Comparison of ENCODE assay signal across 19 cellular contexts in the genomic region with DNA sequence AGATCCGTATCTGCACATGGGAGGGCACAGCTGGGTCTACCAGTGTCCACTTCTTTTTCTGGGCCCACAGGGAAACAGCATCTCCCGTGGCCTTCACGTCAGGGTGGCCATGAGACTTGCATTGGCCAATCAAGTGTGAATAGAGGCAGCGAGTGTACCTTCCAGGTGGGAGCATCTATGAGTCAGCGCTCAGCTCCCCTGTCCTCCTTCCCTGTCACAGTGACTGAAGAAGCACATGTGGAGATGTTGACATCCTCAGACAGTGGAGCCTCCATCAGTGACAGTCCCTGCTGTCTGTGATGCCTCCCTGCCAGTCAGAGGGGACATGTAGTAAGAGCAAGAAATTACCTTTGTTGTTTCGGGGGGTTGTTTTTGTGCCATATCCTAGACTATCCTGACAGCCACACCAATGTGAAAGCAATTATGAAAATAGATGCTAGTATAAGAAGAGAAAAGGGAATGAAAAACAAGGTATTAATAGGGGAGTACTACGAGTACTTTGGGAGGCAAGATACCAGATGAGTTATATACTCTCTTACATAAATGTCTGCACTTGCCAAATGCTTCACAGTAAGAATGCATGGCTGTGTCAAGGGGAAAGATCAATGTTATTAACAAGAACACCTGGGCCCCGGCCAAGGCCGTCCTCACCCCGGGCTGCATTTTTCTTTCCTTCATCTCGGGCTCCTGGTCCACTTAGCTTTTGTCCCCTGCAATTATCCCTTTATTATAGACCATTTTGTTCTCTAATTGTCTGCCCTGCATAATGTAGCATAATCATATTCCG.
A peak's percentile ranks its signal among the peaks of the same experiment; 100 is the strongest.
DNase-seq lines count a peak whose midpoint lies in the region; ATAC-seq, FAIRE-seq and TF ChIP-seq lines count a peak whose summit lies in the region.
"Had no signal": no experiment of that assay in that cellular context is flagged by ENCODE, and none has a peak within 500 bp of the region (broad histone marks: within the 10 kb centered on the region; RNA-seq: fewer than 3 reads in every experiment).

No MANE protein-coding gene starts in this region.

- no peak for TF ChIP-seq CTCF in chondrocyte (IDR thresholded peaks at IDR 0.05)

- WGBS in right cardiac atrium: 65% methylated on average over 12 of the region's 12 CpGs

- H3K27ac Mint-ChIP-seq in chondrocyte (ENCODE audit: unreplicated experiment): no peak overlapping the region
- H3K27ac Mint-ChIP-seq: CD14-positive monocyte had no signal

- DNase-seq in cardiac septum (ENCODE audit: low spot score) (peak; percentile 46), right cardiac atrium (no peak), NCI-H2227 (lab: John Stamatoyannopoulos, UW; ENCODE audit: unreplicated experiment) (peak; percentile 91), left ventricle myocardium superior (peak; percentile 51), frontal cortex (ENCODE audit: low spot score in 2 of 2) (no peak), chondrocyte (ENCODE audit: low spot score) (no peak), anterior cingulate cortex (lab: John Stamatoyannopoulos, UW) (no peak)
- DNase-seq: ACHN, AML-193, Caco-2, DMS53, H7, NCI-H1048, NCI-H2029, NCI-H226, NCI-H526, SW 1271 had no signal

- H3K27me3 ChIP-seq in right cardiac atrium (ENCODE audit: control insufficient read depth, insufficient read depth): no peaks in the 10 kb centered on the region

- H3K4me1 Mint-ChIP-seq in chondrocyte (ENCODE audit: low read depth): no peaks in the 10 kb centered on the region
- H3K4me1 Mint-ChIP-seq: CD14-positive monocyte had no signal

- no peaks in the 10 kb centered on the region for H3K4me1 ChIP-seq in right cardiac atrium (ENCODE audit: control insufficient read depth, insufficient read depth, low read length)
- H3K4me1 ChIP-seq: Caco-2 had no signal

- H3K4me3 ChIP-seq in right cardiac atrium (ENCODE audit: low read length): no peak overlapping the region

- H3K4me3 Mint-ChIP-seq in chondrocyte (ENCODE audit: unreplicated experiment): no peak overlapping the region
- H3K4me3 Mint-ChIP-seq: CD14-positive monocyte had no signal

- H3K9me3 Mint-ChIP-seq in chondrocyte (ENCODE audit: low read depth): no peaks in the 10 kb centered on the region

- H3K27ac ChIP-seq in right cardiac atrium (ENCODE audit: low read length): no peak overlapping the region
- H3K27ac ChIP-seq: RWPE1 had no signal

- intact Hi-C loops in cardiac septum (cut with DNase I) (no loop called here), right cardiac atrium (cut with DNase I) (no loop called here), left ventricle myocardium superior (cut with micrococcal nuclease) (no loop called here)

- H3K27me3 Mint-ChIP-seq in chondrocyte (ENCODE audit: low read depth): peaks cover 32% of the 10 kb centered on the region

- no peak for FAIRE-seq in frontal cortex (lab: Jason Lieb, UNC)

- no peak for ATAC-seq in right cardiac atrium
- ATAC-seq in left ventricle myocardium superior: peak; percentile 76

- H3K9me3 ChIP-seq in right cardiac atrium (ENCODE audit: control insufficient read depth, low read length): no peaks in the 10 kb centered on the region
- H3K9me3 ChIP-seq: Caco-2 had no signal

- no peaks in the 10 kb centered on the region for H3K36me3 Mint-ChIP-seq in chondrocyte (ENCODE audit: low read depth)
- H3K36me3 Mint-ChIP-seq: CD14-positive monocyte had no signal

Comparison
In these comparisons a context has a peak if more than half of its experiments do, and no peak if none do; other contexts are left out.
1. DNase-seq: peak in cardiac septum (single experiment), NCI-H2227 (single experiment) and left ventricle myocardium superior (single experiment); none in right cardiac atrium (0 of 3), frontal cortex (0 of 2), chondrocyte (single experiment) and anterior cingulate cortex (0 of 58).